In genomic region chr12:124307556-124307825, GRCh38 we compare ENCODE assay signal across 24 cellular contexts. TPM values are rescaled to one million over a fixed set of nuclear protein-coding genes. Genes with fewer than 3 reads are reported as not detected.
"Had no signal": no experiment of that assay in that cellular context is flagged by ENCODE, and none has a peak within 500 bp of the region (broad histone marks: within the 10 kb centered on the region; RNA-seq: fewer than 3 reads in every experiment).

No MANE protein-coding gene starts in this region.

- DNase-seq: nephron progenitor cell; occipital lobe; ovary; right lobe of liver; sigmoid colon; small intestine; stimulated activated CD4-positive, alpha-beta T cell treated with anti-CD3 and anti-CD28 coated beads, Interleukin-15, amount 100 ng/mL, for 24 hours; stimulated activated CD4-positive, alpha-beta T cell treated with anti-CD3 and anti-CD28 coated beads, Interleukin-2, amount 100 ng/mL, for 24 hours; stimulated activated CD4-positive, alpha-beta T cell treated with anti-CD3 and anti-CD28 coated beads, Interleukin-2, amount 100 ng/mL, for 48 hours; stimulated activated CD4-positive, alpha-beta T cell treated with anti-CD3 and anti-CD28 coated beads, Interleukin-4, amount 100 ng/mL, for 24 hours; stimulated activated naive B cell treated with anti-CD40 and anti-IgM and Interleukin-4, amounts not matched to agents 10 μg/mL and 1 μg/mL and 100 μg/mL, for 72 hours; stimulated activated naive CD4-positive, alpha-beta T cell treated with Interleukin-2 at 50 U/mL for 16 hours; stomach; thyroid gland; transverse colon; upper lobe of right lung; uterus had no signal

- H3K27ac ChIP-seq: ovary, parathyroid adenoma, psoas muscle, right lobe of liver, sigmoid colon, stomach, thoracic aorta, thyroid gland, transverse colon, upper lobe of right lung, uterus had no signal

- H3K9ac ChIP-seq: parathyroid adenoma had no signal

- H3K36me3 ChIP-seq: ovary, right lobe of liver, sigmoid colon, thoracic aorta, thyroid gland, transverse colon, upper lobe of right lung, uterus had no signal

- ATAC-seq: naive thymus-derived CD8-positive, alpha-beta T cell; natural killer cell treated with Interleukin-12 subunit alpha and Interleukin-12 subunit beta and Interleukin-15 and Interleukin-18, amount 100 ng/mL, for 72 hours; psoas muscle; right cardiac atrium; right lobe of liver; stimulated activated effector memory CD8-positive, alpha-beta T cell treated with anti-CD3 and anti-CD28 coated beads, Interleukin-12 subunit alpha, Interleukin-12 subunit beta, amount 100 ng/mL, for 72 hours; stimulated activated naive B cell treated with anti-CD40 and anti-IgM and Interleukin-4, amounts not matched to agents 10 μg/mL and 1 μg/mL and 100 μg/mL, for 72 hours; upper lobe of right lung had no signal

- H3K4me1 ChIP-seq: parathyroid adenoma, psoas muscle, right lobe of liver, sigmoid colon, thyroid gland, transverse colon, upper lobe of right lung, uterus had no signal

- FAIRE-seq: small intestine had no signal

- H3K4me3 ChIP-seq: ovary, psoas muscle, right lobe of liver, sigmoid colon, stomach, thoracic aorta, thyroid gland, transverse colon, upper lobe of right lung, uterus had no signal

- H3K27me3 ChIP-seq: ovary, right lobe of liver, sigmoid colon, stomach, thyroid gland, transverse colon, upper lobe of right lung, uterus had no signal

- H3K9me3 ChIP-seq: ovary, psoas muscle, right lobe of liver, sigmoid colon, stomach, thoracic aorta, thyroid gland, transverse colon, upper lobe of right lung, uterus had no signal

RNA-seq across cellular contexts. Expression of gene RFLNA, which starts 12.6 kb away (rescaled TPM):
- total RNA-seq: naive thymus-derived CD8-positive, alpha-beta T cell; natural killer cell treated with Interleukin-12 subunit alpha and Interleukin-12 subunit beta and Interleukin-15 and Interleukin-18, amount 100 ng/mL, for 72 hours had no signal
- polyA plus RNA-seq: naive thymus-derived CD8-positive, alpha-beta T cell had no signal
